ENCODE assay signal across 23 cellular contexts in the genomic region with DNA sequence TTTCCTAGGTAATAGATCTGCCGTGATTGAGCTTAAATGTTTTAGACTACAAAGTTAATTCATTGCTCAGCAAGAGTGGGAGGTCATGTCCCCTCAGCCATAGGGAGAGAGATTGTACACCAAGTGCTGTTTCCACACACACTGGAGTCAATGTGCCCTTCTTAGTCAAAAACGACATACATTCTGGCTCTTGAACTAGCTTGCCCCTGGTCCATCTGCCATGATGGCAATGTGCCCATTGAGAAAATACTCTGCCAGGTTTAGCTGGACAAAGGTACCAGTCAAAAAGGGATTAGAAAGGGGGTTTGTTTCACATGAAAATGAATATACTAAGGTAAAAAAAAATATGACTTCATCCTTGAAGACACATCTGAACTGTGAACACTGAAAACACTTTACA.
"Had no signal": no experiment of that assay in that cellular context is flagged by ENCODE, and none has a peak within 500 bp of the region (broad histone marks: within the 10 kb centered on the region; RNA-seq: fewer than 3 reads in every experiment).

No MANE protein-coding gene starts in this region.

- DNase-seq: activated CD4-positive, alpha-beta T cell treated with anti-CD3 and anti-CD28 coated beads, Interleukin-2, amount 10 ng/mL, durations not matched to agents 24 days and 14 days; activated CD4-positive, alpha-beta T cell treated with anti-CD3 and anti-CD28 coated beads, Interleukin-2, amount 50 U/mL, for 4 hours; activated CD8-positive, alpha-beta T cell treated with anti-CD3 and anti-CD28 coated beads for 36 hours; activated gamma-delta T cell; activated naive CD4-positive, alpha-beta T cell treated with Interleukin-2 at 50 U/mL for 16 hours; activated naive CD8-positive, alpha-beta T cell treated with anti-CD3 and anti-CD28 coated beads, Interleukin-2, amount 10 ng/mL, durations not matched to agents 7 days and 5 days; activated T-cell treated with anti-CD3 and anti-CD28 coated beads, Interleukin-2, amount 50 U/mL, for 1 hour; activated T-cell treated with anti-CD3 and anti-CD28 coated beads, Interleukin-2, amount 50 U/mL, for 72 hours; amygdala; cortex of kidney; MM.1S; MV-4-11; NCI-H1105; NCI-H1436; NCI-H187; NCI-H2029 treated with DMSO at 0.1 percent for 48 hours; NCI-H2107; NCI-H226; NCI-H510A; SHP77; SJCRH30; T1000 had no signal

- ATAC-seq: activated CD8-positive, alpha-beta T cell treated with anti-CD3 and anti-CD28 coated beads for 36 hours; activated T-cell treated with anti-CD3 and anti-CD28 coated beads, Interleukin-2, amount 50 U/mL, for 72 hours; activated T-helper 17 cell treated with anti-CD3 and anti-CD28 coated beads, Interleukin-2, amount 50 U/mL, for 72 hours had no signal
